ENCODE assay signal across 15 cellular contexts in the genomic region with DNA sequence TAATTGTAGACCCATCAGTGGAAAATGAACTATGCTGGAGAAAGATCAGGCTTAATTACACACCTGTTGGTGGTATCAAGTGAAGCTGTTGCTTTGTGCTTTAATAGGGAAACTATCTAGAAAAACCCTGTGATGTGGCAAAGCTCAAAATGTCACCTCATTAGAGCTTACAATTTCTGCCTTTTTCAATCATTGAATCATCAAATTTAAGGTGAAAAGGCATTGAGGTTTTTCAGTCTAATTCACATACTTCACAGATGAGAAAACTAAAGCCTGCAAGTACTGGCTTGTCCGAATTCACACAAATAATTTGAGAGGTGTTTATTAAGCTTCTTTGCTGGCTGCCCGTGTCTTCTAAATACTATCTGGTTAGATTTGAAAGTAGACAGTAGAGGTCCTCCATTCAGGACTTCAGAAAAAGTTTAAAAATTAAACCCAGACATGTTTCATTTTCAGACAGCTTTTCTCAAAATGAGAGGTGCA.
DNase-seq lines count a peak whose midpoint lies in the region; ATAC-seq lines count a peak whose summit lies in the region.
"Had no signal": no experiment of that assay in that cellular context is flagged by ENCODE, and none has a peak within 500 bp of the region (broad histone marks: within the 10 kb centered on the region; RNA-seq: fewer than 3 reads in every experiment).

No MANE protein-coding gene starts in this region.

- H3K36me3 Mint-ChIP-seq in naive thymus-derived CD8-positive, alpha-beta T cell: no peaks in the 10 kb centered on the region
- H3K36me3 Mint-ChIP-seq: T-cell had no signal

- no peaks in the 10 kb centered on the region for H3K4me1 Mint-ChIP-seq in naive thymus-derived CD8-positive, alpha-beta T cell
- H3K4me1 Mint-ChIP-seq: T-cell had no signal

- DNase-seq in MV-4-11 (lab: John Stamatoyannopoulos, UW): no peak
- DNase-seq in activated T-cell treated with anti-CD3 and anti-CD28 coated beads, Interleukin-2, amount 50 U/mL, for 48 hours: no peak
- DNase-seq in activated effector memory CD4-positive, alpha-beta T cell treated with Interleukin-2 at 50 U/mL for 16 hours: no peak
- DNase-seq in naive thymus-derived CD8-positive, alpha-beta T cell: no peak
- DNase-seq: activated CD4-positive, alpha-beta T cell treated with anti-CD3 and anti-CD28 coated beads, Interleukin-2, amount 50 U/mL, for 1 hour; activated gamma-delta T cell treated with Interleukin-2 at 50 U/mL for 16 hours; mesendoderm; NCI-H2081; pancreas; T-cell; uterus had no signal

- peaks cover 0 to 13% (median 9%) of the 10 kb centered on the region in 9 donors for H3K9me3 Mint-ChIP-seq in naive thymus-derived CD8-positive, alpha-beta T cell

- H3K27ac Mint-ChIP-seq in naive thymus-derived CD8-positive, alpha-beta T cell: no peak overlapping the region
- H3K27ac Mint-ChIP-seq: T-cell had no signal

- POLR2A ChIA-PET in naive thymus-derived CD8-positive, alpha-beta T cell (lab: Charles Lee): no interaction called here

- no peak overlapping the region for H3K4me3 Mint-ChIP-seq in naive thymus-derived CD8-positive, alpha-beta T cell
- H3K4me3 Mint-ChIP-seq: T-cell had no signal

- ATAC-seq in GM18502 (IDR thresholded peaks at IDR 0.05; ENCODE audit: poor library complexity, unreplicated experiment) (peak; percentile 64), GM19397 (IDR thresholded peaks at IDR 0.05; ENCODE audit: unreplicated experiment) (peak; percentile 87), HG02623 (IDR thresholded peaks at IDR 0.05; ENCODE audit: unreplicated experiment) (peak; percentile 78), HG03457 (IDR thresholded peaks at IDR 0.05; ENCODE audit: unreplicated experiment) (peak; percentile 96)
- ATAC-seq in naive thymus-derived CD8-positive, alpha-beta T cell: no peak
- ATAC-seq: pancreas, T-cell had no signal

- peaks cover 3 to 30% (median 6%) of the 10 kb centered on the region in 5 donors for H3K27me3 Mint-ChIP-seq in naive thymus-derived CD8-positive, alpha-beta T cell

Comparison
In these comparisons a context has a peak if more than half of its experiments do, and no peak if none do; other contexts are left out.
1. ATAC-seq: peak in GM18502 (single experiment), GM19397 (single experiment), HG02623 (single experiment) and HG03457 (single experiment); none in naive thymus-derived CD8-positive, alpha-beta T cell (0 of 2).